ENCODE assay signal across 10 cellular contexts in genomic region chr3:107242579-107242978, GRCh38.
DNase-seq lines count a peak whose midpoint lies in the region; ATAC-seq and TF ChIP-seq lines count a peak whose summit lies in the region.
"Had no signal": no experiment of that assay in that cellular context is flagged by ENCODE, and none has a peak within 500 bp of the region (broad histone marks: within the 10 kb centered on the region; RNA-seq: fewer than 3 reads in every experiment).

No MANE protein-coding gene starts in this region.

- H3K27ac Mint-ChIP-seq in natural killer cell: no peak overlapping the region
- no peak overlapping the region for H3K27ac Mint-ChIP-seq in natural killer cell treated with Interleukin-12 subunit alpha and Interleukin-12 subunit beta and Interleukin-15 and Interleukin-18, amount 100 ng/mL, for 72 hours
- H3K27ac Mint-ChIP-seq in type B pancreatic cell: no peak overlapping the region
- H3K27ac Mint-ChIP-seq: stimulated activated naive CD8-positive, alpha-beta T cell treated with anti-CD3 and anti-CD28 coated beads, Interleukin-15, amount 100 ng/mL, for 72 hours had no signal

- H3K27ac ChIP-seq in OCI-LY7 (ENCODE audit: low read depth, low read length, poor library complexity, severe bottlenecking) (no peak overlapping the region), left lung (no peak overlapping the region)

- no peaks in the 10 kb centered on the region for H3K79me2 ChIP-seq in OCI-LY7 (ENCODE audit: insufficient read depth, low read depth, low read length)

- H3K4me3 Mint-ChIP-seq in natural killer cell (peak overlapping the region; percentile 55), type B pancreatic cell (peak overlapping the region; percentile 98)
- H3K4me3 Mint-ChIP-seq in natural killer cell treated with Interleukin-12 subunit alpha and Interleukin-12 subunit beta and Interleukin-15 and Interleukin-18, amount 100 ng/mL, for 72 hours: no peak overlapping the region
- H3K4me3 Mint-ChIP-seq: stimulated activated naive CD8-positive, alpha-beta T cell treated with anti-CD3 and anti-CD28 coated beads, Interleukin-15, amount 100 ng/mL, for 72 hours had no signal

- H2AFZ ChIP-seq in OCI-LY7 (ENCODE audit: low read length): no peak overlapping the region

- H4K20me1 ChIP-seq in OCI-LY7 (ENCODE audit: insufficient read depth, low read length): no peaks in the 10 kb centered on the region

- H3K36me3 ChIP-seq in OCI-LY7 (ENCODE audit: insufficient read depth, low read length) (no peaks in the 10 kb centered on the region), left lung (no peaks in the 10 kb centered on the region)

- no peaks in the 10 kb centered on the region for H3K9me3 ChIP-seq in OCI-LY7 (ENCODE audit: low read length)
- no peaks in the 10 kb centered on the region for H3K9me3 ChIP-seq in left lung

- H3K9me2 ChIP-seq in OCI-LY7 (ENCODE audit: insufficient read depth, low read length): no peaks in the 10 kb centered on the region

- H3K4me3 ChIP-seq in OCI-LY7 (ENCODE audit: low read depth, low read length, poor library complexity, severe bottlenecking): peak overlapping the region; percentile 10
- H3K4me3 ChIP-seq in fibroblast of the aortic adventitia (ENCODE audit: low read depth, low read length): peak overlapping the region; percentile 44
- H3K4me3 ChIP-seq in left lung: no peak overlapping the region

- CTCF ChIA-PET in OCI-LY7 (lab: Charles Lee; ENCODE audit: unreplicated experiment): no interaction called here

- intact Hi-C loops in natural killer cell (cut with micrococcal nuclease): no loop called here
- intact Hi-C loops in OCI-LY7 (cut with micrococcal nuclease; ENCODE audit: unreplicated experiment): loop anchor here (5.0 kb wide), 1 partner anchor 280 kb away; the partner anchor contains the start of gene BBX
- intact Hi-C loops in left lung (cut with DNase I): no loop called here

- peaks cover 10 to 16% of the 10 kb centered on the region in 2 donors for H3K4me1 Mint-ChIP-seq in natural killer cell
- H3K4me1 Mint-ChIP-seq in natural killer cell treated with Interleukin-12 subunit alpha and Interleukin-12 subunit beta and Interleukin-15 and Interleukin-18, amount 100 ng/mL, for 72 hours (ENCODE audit: low read depth in 2 of 2): peaks cover 8 to 9% of the 10 kb centered on the region in 2 donors
- H3K4me1 Mint-ChIP-seq in type B pancreatic cell (ENCODE audit: unreplicated experiment): peaks cover 6% of the 10 kb centered on the region

- H3K4me1 ChIP-seq in OCI-LY7 (ENCODE audit: insufficient read depth, low read length, poor library complexity, severe bottlenecking): peaks cover 26% of the 10 kb centered on the region
- H3K4me1 ChIP-seq in left lung: peaks cover 5 to 18% of the 10 kb centered on the region in 2 donors

- TF ChIP-seq CTCF in natural killer cell (IDR thresholded peaks at IDR 0.05) (no peak), OCI-LY7 (conservative IDR thresholded peaks at IDR 0.05; ENCODE audit: low read length) (no peak), fibroblast of the aortic adventitia (IDR thresholded peaks at IDR 0.05; ENCODE audit: insufficient read depth, low read length) (no peak), type B pancreatic cell (conservative IDR thresholded peaks at IDR 0.05) (no peak), left lung (IDR thresholded peaks at IDR 0.05) (no peak)

- POLR2A ChIA-PET in OCI-LY7 (lab: Charles Lee): interaction anchor here (0.9 kb wide), 1 partner anchor 1694 kb away, joined by 3 read pairs; no protein-coding TSS in a partner anchor

- no peaks in the 10 kb centered on the region for H3K9me3 Mint-ChIP-seq in natural killer cell
- H3K9me3 Mint-ChIP-seq in natural killer cell treated with Interleukin-12 subunit alpha and Interleukin-12 subunit beta and Interleukin-15 and Interleukin-18, amount 100 ng/mL, for 72 hours: no peaks in the 10 kb centered on the region
- no peaks in the 10 kb centered on the region for H3K9me3 Mint-ChIP-seq in type B pancreatic cell
- H3K9me3 Mint-ChIP-seq: stimulated activated naive CD8-positive, alpha-beta T cell treated with anti-CD3 and anti-CD28 coated beads, Interleukin-15, amount 100 ng/mL, for 72 hours had no signal

- peak overlapping the region; percentile 88 for H3K4me2 ChIP-seq in OCI-LY7 (ENCODE audit: low read length)

- peaks cover 15 to 25% of the 10 kb centered on the region in 2 donors for H3K27me3 Mint-ChIP-seq in natural killer cell (ENCODE audit: low read depth in 2 of 2)
- H3K27me3 Mint-ChIP-seq in natural killer cell treated with Interleukin-12 subunit alpha and Interleukin-12 subunit beta and Interleukin-15 and Interleukin-18, amount 100 ng/mL, for 72 hours: peaks cover under 1 to 16% of the 10 kb centered on the region in 2 donors
- no peaks in the 10 kb centered on the region for H3K27me3 Mint-ChIP-seq in type B pancreatic cell
- H3K27me3 Mint-ChIP-seq: stimulated activated naive CD8-positive, alpha-beta T cell treated with anti-CD3 and anti-CD28 coated beads, Interleukin-15, amount 100 ng/mL, for 72 hours had no signal

- H3K27me3 ChIP-seq in left lung: no peaks in the 10 kb centered on the region

- no TSS peak for BruUV-seq in OCI-LY7 (replicated peaks; lab: Mats Ljungman, UMichigan)

- no peak for DNase-seq in natural killer cell
- no peak for DNase-seq in natural killer cell treated with Interleukin-12 subunit alpha and Interleukin-12 subunit beta and Interleukin-15 and Interleukin-18, amount 100 ng/mL, for 72 hours (ENCODE audit: low spot score)
- no peak for DNase-seq in OCI-LY7 (ENCODE audit: low spot score)
- no peak for DNase-seq in fibroblast of the aortic adventitia (ENCODE audit: low read depth)
- no peak for DNase-seq in type B pancreatic cell (ENCODE audit: extremely low spot score, unreplicated experiment)
- DNase-seq in GDM1 (lab: John Stamatoyannopoulos, UW): no peak
- DNase-seq in left lung: no peak
- DNase-seq: NCI-H1694 treated with DMSO at 0.1 percent for 48 hours; stimulated activated naive CD8-positive, alpha-beta T cell treated with anti-CD3 and anti-CD28 coated beads, Interleukin-15, amount 100 ng/mL, for 72 hours had no signal

- ATAC-seq in natural killer cell: no peak
- ATAC-seq in natural killer cell treated with Interleukin-12 subunit alpha and Interleukin-12 subunit beta and Interleukin-15 and Interleukin-18, amount 100 ng/mL, for 72 hours: no peak
- no peak for ATAC-seq in left lung
- no peak for ATAC-seq in HG03196 (IDR thresholded peaks at IDR 0.05; ENCODE audit: unreplicated experiment)
- ATAC-seq: stimulated activated naive CD8-positive, alpha-beta T cell treated with anti-CD3 and anti-CD28 coated beads, Interleukin-15, amount 100 ng/mL, for 72 hours had no signal

- H3K36me3 Mint-ChIP-seq in natural killer cell: no peaks in the 10 kb centered on the region
- no peaks in the 10 kb centered on the region for H3K36me3 Mint-ChIP-seq in natural killer cell treated with Interleukin-12 subunit alpha and Interleukin-12 subunit beta and Interleukin-15 and Interleukin-18, amount 100 ng/mL, for 72 hours
- peaks cover 13% of the 10 kb centered on the region for H3K36me3 Mint-ChIP-seq in type B pancreatic cell

Comparison
In these comparisons a context has a peak if more than half of its experiments do, and no peak if none do; other contexts are left out.
1. H3K4me3 ChIP-seq: peak in OCI-LY7 (single experiment) and fibroblast of the aortic adventitia (single experiment); none in left lung (0 of 2).